Comparison of ENCODE assay signal across 20 cellular contexts in genomic region chr7:91137969-91138368, GRCh38.
DNase-seq lines count a peak whose midpoint lies in the region; ATAC-seq and TF ChIP-seq lines count a peak whose summit lies in the region.
"Had no signal": no experiment of that assay in that cellular context is flagged by ENCODE, and none has a peak within 500 bp of the region (broad histone marks: within the 10 kb centered on the region; RNA-seq: fewer than 3 reads in every experiment).

No MANE protein-coding gene starts in this region.

- H3K9me3 Mint-ChIP-seq in IgD-negative memory B cell (peaks cover 0 to 5% (median 2%) of the 10 kb centered on the region in 3 donors), neural progenitor cell (peaks cover 5% of the 10 kb centered on the region)
- H3K9me3 Mint-ChIP-seq: CD4-positive, alpha-beta T cell; CD8-positive, alpha-beta memory T cell had no signal

- H3K9me3 ChIP-seq in neural progenitor cell (ENCODE audit: low read depth) (no peaks in the 10 kb centered on the region), left ventricle myocardium inferior (replicated peaks) (no peaks in the 10 kb centered on the region)
- H3K9me3 ChIP-seq: HAP-1 had no signal

- H3K79me2 ChIP-seq in neural progenitor cell (ENCODE audit: low read depth): no peaks in the 10 kb centered on the region

- no peak overlapping the region for H3K9ac ChIP-seq in neural progenitor cell
- H3K9ac ChIP-seq: BLaER1 treated with 17β-estradiol and CSF1 and Interleukin-3, amounts not matched to agents 10 nM and 100 nM had no signal

- H3K4me1 ChIP-seq in neural progenitor cell (peaks cover 80% of the 10 kb centered on the region), left ventricle myocardium inferior (no peaks in the 10 kb centered on the region)
- H3K4me1 ChIP-seq: HAP-1 had no signal

- intact Hi-C loops in left ventricle myocardium inferior (cut with micrococcal nuclease): no loop called here

- H3K27me3 Mint-ChIP-seq in IgD-negative memory B cell (no peaks in the 10 kb centered on the region), neural progenitor cell (ENCODE audit: insufficient read depth, low read depth) (peaks cover 12% of the 10 kb centered on the region)
- H3K27me3 Mint-ChIP-seq: B cell; CD4-positive, alpha-beta T cell; CD8-positive, alpha-beta memory T cell had no signal

- peaks cover 7% of the 10 kb centered on the region for H3K36me3 Mint-ChIP-seq in IgD-negative memory B cell
- peaks cover 12% of the 10 kb centered on the region for H3K36me3 Mint-ChIP-seq in neural progenitor cell
- H3K36me3 Mint-ChIP-seq: CD8-positive, alpha-beta memory T cell had no signal

- peak; percentile 4 for DNase-seq in NCI-H146 (lab: John Stamatoyannopoulos, UW)
- DNase-seq in NCI-H146 treated with DMSO at 0.1 percent for 48 hours (lab: John Stamatoyannopoulos, UW; ENCODE audit: unreplicated experiment): no peak
- peak; percentile 29 for DNase-seq in left kidney (ENCODE audit: low read depth, low spot score)
- DNase-seq in neural progenitor cell (ENCODE audit: low spot score): no peak
- DNase-seq in left ventricle myocardium inferior: no peak
- DNase-seq in GM10266 (ENCODE audit: extremely low spot score): no peak
- DNase-seq: CD4-positive, alpha-beta T cell; CD8-positive, alpha-beta memory T cell; DMS 273 treated with DMSO at 0.1 percent for 48 hours; DMS79; EL; GDM1; GOT3 had no signal

- no peaks in the 10 kb centered on the region for H4K20me1 ChIP-seq in neural progenitor cell (ENCODE audit: low read depth)
- H4K20me1 ChIP-seq: BLaER1 treated with 17β-estradiol and CSF1 and Interleukin-3, amounts not matched to agents 10 nM and 100 nM had no signal

- ATAC-seq in HG03159 (IDR thresholded peaks at IDR 0.05; ENCODE audit: unreplicated experiment): no peak

- H3K27me3 ChIP-seq in neural progenitor cell (no peaks in the 10 kb centered on the region), left ventricle myocardium inferior (ENCODE audit: low read depth) (no peaks in the 10 kb centered on the region)
- H3K27me3 ChIP-seq: BLaER1 treated with 17β-estradiol and CSF1 and Interleukin-3, amounts not matched to agents 10 nM and 100 nM had no signal

- peak overlapping the region; percentile 23 for H3K4me2 ChIP-seq in neural progenitor cell

- H3K27ac Mint-ChIP-seq in IgD-negative memory B cell: peak overlapping the region in 2 of 3 donors; percentile 28 to 39
- H3K27ac Mint-ChIP-seq in neural progenitor cell: peak overlapping the region; percentile 15
- H3K27ac Mint-ChIP-seq: B cell; CD14-positive monocyte; CD4-positive, alpha-beta T cell; CD8-positive, alpha-beta memory T cell had no signal

- H3F3A ChIP-seq in neural progenitor cell (ENCODE audit: low read depth): peaks cover 32% of the 10 kb centered on the region

- H3K4me3 ChIP-seq in neural progenitor cell (no peak overlapping the region), left ventricle myocardium inferior (no peak overlapping the region)
- H3K4me3 ChIP-seq: BLaER1 treated with 17β-estradiol and CSF1 and Interleukin-3, amounts not matched to agents 10 nM and 100 nM; HAP-1 had no signal

- no peak overlapping the region for H3K4me3 Mint-ChIP-seq in IgD-negative memory B cell
- H3K4me3 Mint-ChIP-seq in neural progenitor cell: peak overlapping the region; percentile 18
- H3K4me3 Mint-ChIP-seq: B cell; CD14-positive monocyte; CD4-positive, alpha-beta T cell; CD8-positive, alpha-beta memory T cell had no signal

- H3K4me1 Mint-ChIP-seq in IgD-negative memory B cell (peaks cover 33 to 44% (median 44%) of the 10 kb centered on the region in 3 donors), neural progenitor cell (peaks cover 73% of the 10 kb centered on the region)
- H3K4me1 Mint-ChIP-seq: CD8-positive, alpha-beta memory T cell had no signal

- H2AFZ ChIP-seq in neural progenitor cell (replicated peaks): no peak overlapping the region

- H3K36me3 ChIP-seq in neural progenitor cell (no peaks in the 10 kb centered on the region), left ventricle myocardium inferior (no peaks in the 10 kb centered on the region)
- H3K36me3 ChIP-seq: HAP-1 had no signal

- no peak for TF ChIP-seq CTCF in neural progenitor cell (IDR thresholded peaks at IDR 0.05)
- no peak for TF ChIP-seq CTCF in left ventricle myocardium inferior (IDR thresholded peaks at IDR 0.05; ENCODE audit: borderline replicate concordance)
- no peak for TF ChIP-seq CTCF in GM10266 (IDR thresholded peaks at IDR 0.05; ENCODE audit: control insufficient read depth, insufficient read depth, low read depth, missing control alignments)

- H3K27ac ChIP-seq in neural progenitor cell (no peak overlapping the region), left ventricle myocardium inferior (replicated peaks) (no peak overlapping the region)
- H3K27ac ChIP-seq: 22Rv1; BLaER1 treated with 17β-estradiol and CSF1 and Interleukin-3, amounts not matched to agents 10 nM and 100 nM had no signal

Comparison
In these comparisons a context has a peak if more than half of its experiments do, and no peak if none do; other contexts are left out.
1. DNase-seq: peak in NCI-H146 (single experiment) and left kidney (single experiment); none in NCI-H146 treated with DMSO at 0.1 percent for 48 hours (single experiment), neural progenitor cell (single experiment), left ventricle myocardium inferior (single experiment) and GM10266 (single experiment).